ENCODE assay signal across 20 cellular contexts in the genomic region with DNA sequence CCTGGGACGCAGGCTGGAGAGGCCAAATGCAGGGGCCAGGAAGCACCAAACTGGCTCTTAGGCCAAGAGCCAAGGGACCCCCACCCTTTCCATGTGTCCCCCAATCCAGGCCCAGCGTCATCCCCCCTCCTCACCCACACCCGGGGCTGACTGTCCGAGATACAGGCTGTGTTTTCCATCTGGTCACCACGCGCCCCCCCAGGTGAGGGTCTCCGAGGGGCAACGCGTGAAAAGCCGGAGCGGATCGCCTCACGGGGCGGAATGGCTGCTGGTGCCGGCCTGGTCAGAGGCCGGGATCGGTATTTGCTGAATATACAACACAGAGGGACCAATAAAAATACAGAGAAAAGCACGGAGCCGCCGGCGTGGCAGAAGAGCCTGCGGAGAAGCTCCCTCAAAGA. TPM values are rescaled to one million over a fixed set of nuclear protein-coding genes. Genes with fewer than 3 reads are reported as not detected.
DNase-seq lines count a peak whose midpoint lies in the region; ATAC-seq, FAIRE-seq and TF ChIP-seq lines count a peak whose summit lies in the region.
"Had no signal": no experiment of that assay in that cellular context is flagged by ENCODE, and none has a peak within 500 bp of the region (broad histone marks: within the 10 kb centered on the region; RNA-seq: fewer than 3 reads in every experiment).

No MANE protein-coding gene starts in this region.

- no peak overlapping the region for H3K4ac ChIP-seq in trophoblast cell (ENCODE audit: low read depth, low read length)

- no peak overlapping the region for H3K18ac ChIP-seq in trophoblast cell (ENCODE audit: low read length)

- H2BK120ac ChIP-seq in trophoblast cell (ENCODE audit: insufficient read depth, low read length, poor library complexity), result no peak overlapping the region

- peak overlapping the region; percentile 27 for H3K4me3 ChIP-seq in HUES64 (ENCODE audit: low read length)
- H3K4me3 ChIP-seq in iPS-18c (ENCODE audit: insufficient read depth, low read depth, low read length), result peak overlapping the region; percentile 16; the same call in 1 of the 2 replicates
- H3K4me3 ChIP-seq in trophoblast cell (ENCODE audit: low read depth, low read length), result no peak overlapping the region
- H3K4me3 ChIP-seq: prostate gland, tibial artery had no signal

- H3K23ac ChIP-seq in trophoblast cell (ENCODE audit: low read length), result no peak overlapping the region

- peaks cover 21% of the 10 kb centered on the region for H3K79me1 ChIP-seq in trophoblast cell (ENCODE audit: low read length)

- peak overlapping the region; percentile 77 for H2AK5ac ChIP-seq in trophoblast cell (ENCODE audit: low read length)

- peaks cover 41% of the 10 kb centered on the region for H3K4me1 ChIP-seq in HUES64 (ENCODE audit: insufficient read depth, low read length)
- H3K4me1 ChIP-seq in trophoblast cell (ENCODE audit: control insufficient read depth in 1 of 2, insufficient read depth in 2 of 2, low read length in 2 of 2), result peaks cover 36 to 50% of the 10 kb centered on the region in 2 experiments

- no peak overlapping the region for H4K8ac ChIP-seq in trophoblast cell (ENCODE audit: low read depth, low read length)

- H3K36me3 ChIP-seq in HUES64 (ENCODE audit: insufficient read depth, low read length) (no peaks in the 10 kb centered on the region), trophoblast cell (ENCODE audit: control insufficient read depth in 1 of 2, insufficient read depth in 2 of 2, low read length in 2 of 2) (peaks cover under 1% of the 10 kb centered on the region in 2 experiments)
- H3K36me3 ChIP-seq: prostate gland had no signal

- no peak overlapping the region for H4K91ac ChIP-seq in trophoblast cell (ENCODE audit: low read depth, low read length)

- in situ Hi-C loops in GM13977 (cut with MboI; ENCODE audit: low pct_unique_long_range_greater_than_20kb, low sequenced_read_pairs, unreplicated experiment), result loop anchor here (5.0 kb wide), 1 partner anchor 149 kb away; a partner anchor contains a TSS

- H3K27ac ChIP-seq in HUES64 (ENCODE audit: low read depth, low read length) (no peak overlapping the region), trophoblast cell (ENCODE audit: low read depth, low read length) (no peak overlapping the region)
- H3K27ac ChIP-seq: prostate gland, tibial artery had no signal

- H3K9me3 ChIP-seq in HUES64 (ENCODE audit: insufficient read depth, low read depth, low read length) (no peaks in the 10 kb centered on the region), iPS-18c (ENCODE audit: control insufficient read depth, insufficient read depth, low read length) (no peaks in the 10 kb centered on the region), trophoblast cell (ENCODE audit: insufficient read depth, low read depth, low read length) (peaks cover 3% of the 10 kb centered on the region)
- H3K9me3 ChIP-seq: prostate gland, tibial artery had no signal

- H3K27me3 ChIP-seq in HUES64 (ENCODE audit: insufficient read depth, low read length) (no peaks in the 10 kb centered on the region), trophoblast cell (ENCODE audit: insufficient read depth, low read length) (no peaks in the 10 kb centered on the region)

- DNase-seq in GM13977 (ENCODE audit: low spot score) (peak; percentile 25), trophoblast cell (no peak), RCC 7860 (ENCODE audit: low spot score) (no peak), T-helper 9 cell (no peak)
- DNase-seq: activated CD4-positive, alpha-beta T cell treated with anti-CD3 and anti-CD28 coated beads for 36 hours; activated CD8-positive, alpha-beta memory T cell treated with anti-CD3 and anti-CD28 coated beads, Interleukin-2, amount 10 ng/mL, durations not matched to agents 7 days and 5 days; activated naive CD8-positive, alpha-beta T cell treated with anti-CD3 and anti-CD28 coated beads for 36 hours; IMR-90; naive B cell; NCI-H2107; NCI-H524; stimulated activated naive CD8-positive, alpha-beta T cell treated with anti-CD3 and anti-CD28 coated beads, Interleukin-15, Interleukin-2, amounts not matched to agents 100 U/mL and 50 U/mL, for 24 hours; tibial artery had no signal

- no peak overlapping the region for H3K14ac ChIP-seq in trophoblast cell (ENCODE audit: low read length)

- H3K79me2 ChIP-seq in trophoblast cell (ENCODE audit: control insufficient read depth, insufficient read depth, low read length, poor library complexity), result no peaks in the 10 kb centered on the region

- peak overlapping the region; percentile 51 for H2BK12ac ChIP-seq in trophoblast cell (ENCODE audit: low read length)

- H4K12ac ChIP-seq in trophoblast cell (ENCODE audit: low read depth, low read length), result no peak overlapping the region

- no peak overlapping the region for H3K4me2 ChIP-seq in trophoblast cell (ENCODE audit: low read length)

- no peak overlapping the region for H2AFZ ChIP-seq in trophoblast cell (ENCODE audit: insufficient read depth, low read length, poor library complexity)

- no peak for FAIRE-seq in RCC 7860 (lab: Jason Lieb, UNC)
- FAIRE-seq: islet of Langerhans, TTC549 had no signal

- 45% methylated on average over 22 of the region's 22 CpGs for WGBS in HUES64
- no CpG with 5 or more reads among the region's 22 CpGs for WGBS in trophoblast cell (ENCODE audit: extremely low coverage, insufficient coverage, insufficient read length)

- H2BK5ac ChIP-seq in trophoblast cell (ENCODE audit: low read depth, low read length, poor library complexity), result no peak overlapping the region

- ATAC-seq in HG03457 (IDR thresholded peaks at IDR 0.05; ENCODE audit: unreplicated experiment), result no peak
- ATAC-seq: activated CD4-positive, alpha-beta T cell treated with anti-CD3 and anti-CD28 coated beads for 36 hours; activated CD8-positive, alpha-beta memory T cell treated with anti-CD3 and anti-CD28 coated beads, Interleukin-2, amount 10 ng/mL, durations not matched to agents 7 days and 5 days; Right ventricle myocardium inferior; stimulated activated naive CD8-positive, alpha-beta T cell treated with anti-CD3 and anti-CD28 coated beads, Interleukin-15, Interleukin-2, amounts not matched to agents 100 U/mL and 50 U/mL, for 24 hours had no signal

- TF ChIP-seq CTCF in GM13977 (IDR thresholded peaks at IDR 0.05; ENCODE audit: extremely low read depth, insufficient read depth, missing control alignments), result no peak

- H3K9ac ChIP-seq in HUES64 (ENCODE audit: low read depth, low read length), result no peak overlapping the region
- no peak overlapping the region for H3K9ac ChIP-seq in trophoblast cell (ENCODE audit: low read length)

RNA-seq across cellular contexts. Expression of a gene that starts 5.2 kb away (rescaled TPM):
- polyA plus RNA-seq in HUES64 (2013, experiment 1 of 2), result not detected
- not detected for polyA plus RNA-seq in HUES64 (2013, experiment 2 of 2)
- not detected in 2 replicates for polyA plus RNA-seq in trophoblast cell (2013)

RNA-seq across cellular contexts. Expression of a gene that starts 9.0 kb away (rescaled TPM):
- 68.5 TPM for polyA plus RNA-seq in HUES64 (2013, experiment 1 of 2)
- polyA plus RNA-seq in HUES64 (2013, experiment 2 of 2), result 63.7 TPM
- polyA plus RNA-seq in trophoblast cell (2013), result 67.0 and 68.3 TPM in 2 replicates

RNA-seq across cellular contexts. Expression of a gene that starts 25.0 kb away (rescaled TPM):
- 5.9 TPM for polyA plus RNA-seq in HUES64 (2013, experiment 1 of 2)
- polyA plus RNA-seq in HUES64 (2013, experiment 2 of 2), result 8.4 TPM
- polyA plus RNA-seq in trophoblast cell (2013), result 5.9 and 6.3 TPM in 2 replicates

RNA-seq across cellular contexts. Expression of a gene that starts 38.8 kb away (rescaled TPM):
- polyA plus RNA-seq in HUES64 (2013, experiment 1 of 2), result 19.1 TPM
- polyA plus RNA-seq in HUES64 (2013, experiment 2 of 2), result 19.7 TPM
- 24.9 and 25.0 TPM in 2 replicates for polyA plus RNA-seq in trophoblast cell (2013)
